ENCODE assay signal across 1 cellular context in the genomic region with DNA sequence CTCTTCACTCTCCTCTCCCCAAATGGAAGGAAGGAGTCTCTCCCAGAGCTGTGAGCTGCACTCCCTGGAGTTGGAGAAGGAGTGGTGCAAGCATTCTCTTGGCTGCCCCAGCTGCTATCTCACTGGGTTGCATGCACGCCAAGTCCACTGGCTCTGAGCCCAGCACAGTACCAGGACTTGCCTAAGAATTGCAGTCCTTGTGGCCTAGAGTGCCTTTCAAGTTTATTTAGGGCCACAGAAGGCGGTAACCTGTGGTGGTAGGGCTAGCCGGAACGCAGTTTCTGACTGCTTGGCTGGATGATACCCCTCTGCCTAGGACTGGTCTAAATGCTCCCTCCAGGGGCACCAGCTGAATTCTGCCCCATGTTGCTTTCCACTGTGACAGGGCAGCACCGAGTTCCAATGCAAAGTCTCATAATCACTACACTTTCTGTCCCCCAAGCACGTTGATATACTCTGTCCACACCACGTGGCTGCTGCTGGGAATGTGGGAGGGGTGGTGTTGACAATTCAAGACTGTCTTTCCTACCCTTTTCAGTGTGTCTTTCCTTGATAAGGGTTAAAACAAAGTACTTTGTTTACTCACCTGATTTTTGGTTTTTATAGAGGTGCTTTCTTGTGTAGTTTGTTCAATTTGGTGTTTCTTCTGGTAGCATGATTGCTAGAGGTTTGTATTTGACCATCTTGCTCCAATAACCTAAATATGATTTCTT.
TF ChIP-seq lines count a peak whose summit lies in the region.

No MANE protein-coding gene starts in this region.

TF ChIP-seq in IMR-90, 13 proteins besides CTCF, POLR2A, EP300 and RAD21:
- TF ChIP-seq MAZ (IDR thresholded peaks at IDR 0.05; ENCODE audit: borderline replicate concordance, low read depth, low read length), result no peak
